Comparison of ENCODE assay signal across 9 cellular contexts in the genomic region with DNA sequence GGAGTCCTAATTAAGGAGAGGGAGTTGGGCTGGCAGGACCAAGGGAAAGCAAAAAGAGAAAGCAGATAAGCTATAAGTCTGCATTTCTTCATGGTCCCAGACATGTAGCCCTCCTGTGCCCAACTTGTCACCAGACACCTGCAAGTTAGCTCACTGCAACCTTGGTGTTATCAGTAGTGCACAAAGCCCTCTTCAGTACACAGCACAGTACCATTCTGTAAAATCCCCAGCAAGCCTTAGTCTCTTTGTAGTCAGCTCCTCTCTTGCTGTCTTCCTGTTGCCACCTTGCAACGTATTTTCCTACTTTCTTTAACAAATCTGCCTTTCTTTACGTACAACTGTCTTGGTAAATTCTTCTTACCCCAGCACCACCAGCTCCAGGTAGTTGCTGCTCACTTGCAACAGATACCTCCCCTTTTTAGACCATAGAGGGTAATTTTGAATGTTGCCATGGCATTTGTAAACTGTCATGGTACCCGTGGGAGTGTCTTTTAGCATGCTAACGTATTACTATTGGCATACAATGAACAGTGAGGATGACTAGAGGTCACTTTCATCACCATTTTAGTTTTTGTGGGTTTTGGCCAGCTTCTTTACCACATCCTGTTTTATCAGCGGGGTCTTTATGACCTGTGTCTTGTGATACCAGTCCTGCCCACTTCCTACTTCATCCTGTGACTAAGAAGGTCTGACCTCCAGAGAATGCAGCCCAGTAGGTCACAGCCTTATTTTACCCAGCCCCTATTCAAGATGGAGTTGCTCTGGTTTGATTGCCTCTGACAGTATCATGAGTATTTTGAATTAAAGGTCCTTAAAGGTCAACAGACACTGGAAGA. TPM values are rescaled to one million over a fixed set of nuclear protein-coding genes. Genes with fewer than 3 reads are reported as not detected.
DNase-seq lines count a peak whose midpoint lies in the region; ATAC-seq lines count a peak whose summit lies in the region.
"Had no signal": no experiment of that assay in that cellular context is flagged by ENCODE, and none has a peak within 500 bp of the region (broad histone marks: within the 10 kb centered on the region; RNA-seq: fewer than 3 reads in every experiment).

No MANE protein-coding gene starts in this region.

- POLR2A ChIA-PET in naive thymus-derived CD4-positive, alpha-beta T cell (lab: Charles Lee), result no interaction called here
- POLR2A ChIA-PET in activated CD4-positive, alpha-beta memory T cell treated with anti-CD3 and anti-CD28 coated beads, Interleukin-2, amount 10 ng/mL, durations not matched to agents 7 days and 5 days (lab: Charles Lee), result interaction anchor here (1.2 kb wide), 1 partner anchor 28 kb away, joined by 3 read pairs; no protein-coding TSS in a partner anchor

- H3K27me3 Mint-ChIP-seq in naive thymus-derived CD4-positive, alpha-beta T cell, result peaks cover 0 to 3% (median 0%) of the 10 kb centered on the region in 5 donors
- no peaks in the 10 kb centered on the region for H3K27me3 Mint-ChIP-seq in activated CD4-positive, alpha-beta memory T cell treated with anti-CD3 and anti-CD28 coated beads, Interleukin-2, amount 10 ng/mL, durations not matched to agents 7 days and 5 days

- peak overlapping the region in 6 of 10 donors; percentile 6 to 60 (median 34) for H3K4me3 Mint-ChIP-seq in naive thymus-derived CD4-positive, alpha-beta T cell
- H3K4me3 Mint-ChIP-seq in activated CD4-positive, alpha-beta memory T cell treated with anti-CD3 and anti-CD28 coated beads, Interleukin-2, amount 10 ng/mL, durations not matched to agents 7 days and 5 days, result no peak overlapping the region

- H3K9me3 ChIP-seq in naive thymus-derived CD4-positive, alpha-beta T cell (ENCODE audit: control insufficient read depth in 2 of 3, low read length in 3 of 3), result no peaks in the 10 kb centered on the region

- H3K36me3 Mint-ChIP-seq in naive thymus-derived CD4-positive, alpha-beta T cell, result peaks cover 0 to 8% (median 0%) of the 10 kb centered on the region in 5 donors
- H3K36me3 Mint-ChIP-seq in activated CD4-positive, alpha-beta memory T cell treated with anti-CD3 and anti-CD28 coated beads, Interleukin-2, amount 10 ng/mL, durations not matched to agents 7 days and 5 days (ENCODE audit: low read depth), result no peaks in the 10 kb centered on the region

- no peaks in the 10 kb centered on the region for H3K4me1 ChIP-seq in naive thymus-derived CD4-positive, alpha-beta T cell (ENCODE audit: control insufficient read depth in 2 of 2, insufficient read depth in 2 of 2, low read length in 2 of 2)

- H3K9me3 Mint-ChIP-seq in naive thymus-derived CD4-positive, alpha-beta T cell, result peaks cover 0 to 12% (median 8%) of the 10 kb centered on the region in 11 donors
- no peaks in the 10 kb centered on the region for H3K9me3 Mint-ChIP-seq in activated CD4-positive, alpha-beta memory T cell treated with anti-CD3 and anti-CD28 coated beads, Interleukin-2, amount 10 ng/mL, durations not matched to agents 7 days and 5 days

- peak; percentile 86 for ATAC-seq in GM18873 (IDR thresholded peaks at IDR 0.05; ENCODE audit: low FRiP score, unreplicated experiment)
- ATAC-seq in HG02884 (IDR thresholded peaks at IDR 0.05; ENCODE audit: unreplicated experiment), result peak; percentile 65
- ATAC-seq in naive thymus-derived CD4-positive, alpha-beta T cell, result peak; percentile 75

- peak overlapping the region in 1 of 9 donors; percentile 53 for H3K27ac Mint-ChIP-seq in naive thymus-derived CD4-positive, alpha-beta T cell
- H3K27ac Mint-ChIP-seq in activated CD4-positive, alpha-beta memory T cell treated with anti-CD3 and anti-CD28 coated beads, Interleukin-2, amount 10 ng/mL, durations not matched to agents 7 days and 5 days, result no peak overlapping the region

- no peak overlapping the region for H3K4me3 ChIP-seq in naive thymus-derived CD4-positive, alpha-beta T cell (ENCODE audit: low read length)

- H3K36me3 ChIP-seq in naive thymus-derived CD4-positive, alpha-beta T cell (ENCODE audit: control insufficient read depth in 2 of 3, insufficient read depth in 3 of 3, low read length in 3 of 3), result no peaks in the 10 kb centered on the region

- peaks cover 0 to 17% (median 5%) of the 10 kb centered on the region in 7 donors for H3K4me1 Mint-ChIP-seq in naive thymus-derived CD4-positive, alpha-beta T cell
- peaks cover 10% of the 10 kb centered on the region for H3K4me1 Mint-ChIP-seq in activated CD4-positive, alpha-beta memory T cell treated with anti-CD3 and anti-CD28 coated beads, Interleukin-2, amount 10 ng/mL, durations not matched to agents 7 days and 5 days

- CTCF ChIA-PET in naive thymus-derived CD4-positive, alpha-beta T cell (lab: Charles Lee), result no interaction called here
- CTCF ChIA-PET in activated CD4-positive, alpha-beta memory T cell treated with anti-CD3 and anti-CD28 coated beads, Interleukin-2, amount 10 ng/mL, durations not matched to agents 7 days and 5 days (lab: Charles Lee), result no interaction called here

- no peaks in the 10 kb centered on the region for H3K27me3 ChIP-seq in naive thymus-derived CD4-positive, alpha-beta T cell (ENCODE audit: control insufficient read depth in 2 of 2, insufficient read depth in 2 of 2, low read length in 2 of 2)

- DNase-seq in OCI-M2 (lab: John Stamatoyannopoulos, UW; ENCODE audit: unreplicated experiment) (peak; percentile 85), NCI-H526 (lab: John Stamatoyannopoulos, UW) (no peak), cortex of kidney (lab: John Stamatoyannopoulos, UW) (no peak), NCI-H2171 (lab: John Stamatoyannopoulos, UW) (no peak)
- DNase-seq in naive thymus-derived CD4-positive, alpha-beta T cell, result no peak
- no peak for DNase-seq in activated CD4-positive, alpha-beta memory T cell treated with anti-CD3 and anti-CD28 coated beads, Interleukin-2, amount 10 ng/mL, durations not matched to agents 7 days and 5 days
- DNase-seq: NCI-H345 had no signal

- H3K27ac ChIP-seq in naive thymus-derived CD4-positive, alpha-beta T cell (ENCODE audit: low read depth, low read length), result no peak overlapping the region

- intact Hi-C loops in naive thymus-derived CD4-positive, alpha-beta T cell (cut with micrococcal nuclease), result no loop called here

RNA-seq across cellular contexts. Expression of gene AP1S2, which starts 28.3 kb away (rescaled TPM):
- total RNA-seq in naive thymus-derived CD4-positive, alpha-beta T cell, result 10 to 100 TPM; 21.2 to 75.8 (median 25.4) TPM
- 10 to 100 TPM; 24.4 to 31.4 TPM for polyA plus RNA-seq in naive thymus-derived CD4-positive, alpha-beta T cell
- 10 to 100 TPM; 29.5 to 34.3 TPM for total RNA-seq in activated CD4-positive, alpha-beta memory T cell treated with anti-CD3 and anti-CD28 coated beads, Interleukin-2, amount 10 ng/mL, durations not matched to agents 7 days and 5 days
